In genomic region chr3:152328841-152329240, GRCh38 we compare ENCODE assay signal across 9 cellular contexts.
DNase-seq lines count a peak whose midpoint lies in the region; ATAC-seq, FAIRE-seq and TF ChIP-seq lines count a peak whose summit lies in the region.
"Had no signal": no experiment of that assay in that cellular context is flagged by ENCODE, and none has a peak within 500 bp of the region (broad histone marks: within the 10 kb centered on the region; RNA-seq: fewer than 3 reads in every experiment).

No MANE protein-coding gene starts in this region.

- peak overlapping the region; percentile 66 for H3K9ac ChIP-seq in PC-3 (ENCODE audit: low read length)
- H3K9ac ChIP-seq in endothelial cell of umbilical vein (replicated peaks; ENCODE audit: extremely low read depth, insufficient read depth, low read length), result peak overlapping the region; percentile 91

- no TSS peak for BruUV-seq in PC-3 (replicated peaks; lab: Mats Ljungman, UMichigan)
- BruUV-seq in endothelial cell of umbilical vein (replicated peaks; lab: Mats Ljungman, UMichigan), result no TSS peak

- dilution Hi-C loops in endothelial cell of umbilical vein (cut with MboI; ENCODE audit: extremely low pct_ligation_motif_present, low sequenced_read_pairs), result no loop called here

- no peaks in the 10 kb centered on the region for H3K27me3 ChIP-seq in PC-3 (ENCODE audit: low read length)
- H3K27me3 ChIP-seq in endothelial cell of umbilical vein (ENCODE audit: control insufficient read depth in 2 of 2, insufficient read depth in 2 of 2, low read length in 2 of 2), result no peaks in the 10 kb centered on the region

- H3K27ac ChIP-seq in PC-3 (ENCODE audit: low read length), result peak overlapping the region; percentile 93
- H3K27ac ChIP-seq in endothelial cell of umbilical vein (ENCODE audit: insufficient read depth, low read depth, low read length), result peak overlapping the region; percentile 93

- peak; percentile 63 for ATAC-seq in PC-3
- ATAC-seq in omental fat pad (ENCODE audit: low FRiP score), result peak; percentile 53
- ATAC-seq in GM19455 (IDR thresholded peaks at IDR 0.05; ENCODE audit: unreplicated experiment), result no peak
- no peak for ATAC-seq in GM18498 (IDR thresholded peaks at IDR 0.05; ENCODE audit: unreplicated experiment)

- H4K20me1 ChIP-seq in PC-3 (ENCODE audit: low read length), result no peaks in the 10 kb centered on the region
- H4K20me1 ChIP-seq in endothelial cell of umbilical vein (replicated peaks; ENCODE audit: control insufficient read depth, extremely low read depth, insufficient read depth, low read length), result no peaks in the 10 kb centered on the region

- peaks cover 58% of the 10 kb centered on the region for H3K4me1 ChIP-seq in PC-3 (ENCODE audit: insufficient read depth, low read length)
- H3K4me1 ChIP-seq in endothelial cell of umbilical vein (ENCODE audit: control insufficient read depth, extremely low read depth, insufficient read depth, low read length), result peaks cover 83% of the 10 kb centered on the region

- POLR2A ChIA-PET in PC-3 (lab: Charles Lee; ENCODE audit: unreplicated experiment), result interaction anchor here (0.6 to 1.0 kb wide), 9 partner anchors 9 to 884 kb away, joined by 3 to 8 read pairs (median 4); no protein-coding TSS in a partner anchor
- POLR2A ChIA-PET in endothelial cell of umbilical vein (lab: Charles Lee), result interaction anchor here (0.5 to 1.9 kb wide), 7 partner anchors 8 to 302 kb away, joined by 3 to 14 read pairs (median 4); partner anchors contain the start of gene MBNL1

- H3K4me3 ChIP-seq in PC-3 (ENCODE audit: low read length) (peak overlapping the region; percentile 52), endothelial cell of umbilical vein (replicated peaks in 1 of 3; ENCODE audit: insufficient read depth in 1 of 3, low read depth in 1 of 3, low read length in 3 of 3) (peak overlapping the region in 1 of 3 experiments; percentile 43)

- H3K36me3 ChIP-seq in PC-3 (ENCODE audit: low read depth, low read length) (peaks cover 4% of the 10 kb centered on the region; the same call in 1 of the 2 replicates), endothelial cell of umbilical vein (ENCODE audit: control insufficient read depth in 2 of 2, extremely low read depth in 1 of 2, insufficient read depth in 2 of 2, low read length in 2 of 2) (peaks cover 0 to 6% of the 10 kb centered on the region in 2 experiments)

- FAIRE-seq in endothelial cell of umbilical vein (lab: Jason Lieb, UNC), result peak; percentile 75

- CTCF ChIA-PET in PC-3 (lab: Charles Lee) (interaction anchor here (0.5 to 0.7 kb wide), 4 partner anchors 13 to 302 kb away, joined by 3 to 4 read pairs (median 3); no protein-coding TSS in a partner anchor), endothelial cell of umbilical vein (lab: Charles Lee) (interaction anchor here (0.7 to 2.4 kb wide), 13 partner anchors 10 to 303 kb away, joined by 3 to 32 read pairs (median 4); partner anchors contain the start of gene MBNL1)

- intact Hi-C loops in PC-3 (cut with micrococcal nuclease) (loop anchor here (5.0 kb wide), 1 partner anchor 257 kb away; no protein-coding TSS in a partner anchor), endothelial cell of umbilical vein (cut with micrococcal nuclease) (no loop called here)

- DNase-seq in COLO829 (ENCODE audit: low spot score) (peak; percentile 40), PC-3 (peak; percentile 94), endothelial cell of umbilical vein (ENCODE audit: low read depth, low spot score) (peak; percentile 95), omental fat pad (ENCODE audit: low spot score) (no peak), OCI-M1 (lab: John Stamatoyannopoulos, UW) (no peak)
- no peak for DNase-seq in activated CD8-positive, alpha-beta memory T cell treated with anti-CD3 and anti-CD28 coated beads, Interleukin-2, amount 50 U/mL, for 4 hours
- DNase-seq: activated CD8-positive, alpha-beta memory T cell treated with anti-CD3 and anti-CD28 coated beads for 24 hours had no signal

- H3K9me3 ChIP-seq in PC-3 (ENCODE audit: low read length) (no peaks in the 10 kb centered on the region), endothelial cell of umbilical vein (replicated peaks; ENCODE audit: control insufficient read depth, insufficient read depth, low read length) (no peaks in the 10 kb centered on the region)

- TF ChIP-seq CTCF in PC-3 (conservative IDR thresholded peaks at IDR 0.05; ENCODE audit: low read depth, low read length), result no peak
- TF ChIP-seq CTCF in endothelial cell of umbilical vein (IDR thresholded peaks at IDR 0.05; ENCODE audit: extremely low read depth in 1 of 2, insufficient read depth in 1 of 2, low read depth in 1 of 2, low read length in 2 of 2), result no peak
- no peak for TF ChIP-seq CTCF in omental fat pad (IDR thresholded peaks at IDR 0.05)

- no peak overlapping the region for H2AFZ ChIP-seq in PC-3 (ENCODE audit: low read length)
- no peak overlapping the region for H2AFZ ChIP-seq in endothelial cell of umbilical vein (ENCODE audit: low read depth, low read length)

- TF ChIP-seq POLR2A in endothelial cell of umbilical vein (IDR thresholded peaks at IDR 0.05; ENCODE audit: low read depth, low read length), result peak; percentile 49

- H3F3A ChIP-seq in PC-3 (ENCODE audit: low read length, unreplicated experiment), result peaks cover 10% of the 10 kb centered on the region

- H3K79me2 ChIP-seq in PC-3 (ENCODE audit: low read length), result peaks cover 91% of the 10 kb centered on the region
- H3K79me2 ChIP-seq in endothelial cell of umbilical vein (ENCODE audit: control insufficient read depth, insufficient read depth, low read length), result peaks cover 75% of the 10 kb centered on the region

- H3K9me1 ChIP-seq in endothelial cell of umbilical vein (replicated peaks; ENCODE audit: control insufficient read depth, extremely low read depth, insufficient read depth, low read length), result no peaks in the 10 kb centered on the region

- H3K9me2 ChIP-seq in PC-3 (replicated peaks; ENCODE audit: low read length), result no peaks in the 10 kb centered on the region

- H3K4me2 ChIP-seq in PC-3 (ENCODE audit: low read length) (peak overlapping the region; percentile 79), endothelial cell of umbilical vein (ENCODE audit: insufficient read depth, low read length) (peak overlapping the region; percentile 93)

TF ChIP-seq in endothelial cell of umbilical vein, 7 proteins besides CTCF, POLR2A, EP300 and RAD21:
- no peak for TF ChIP-seq MAX (IDR thresholded peaks at IDR 0.05; ENCODE audit: insufficient read depth, insufficient read length)
- TF ChIP-seq JUN (IDR thresholded peaks at IDR 0.05; ENCODE audit: borderline replicate concordance, insufficient read depth, insufficient read length, low read depth), result peak; percentile 99
- peak; percentile 79 for TF ChIP-seq POLR2AphosphoS5 (IDR thresholded peaks at IDR 0.05; ENCODE audit: insufficient read depth, low read depth, low read length)
- no peak for TF ChIP-seq EZH2 (IDR thresholded peaks at IDR 0.05; ENCODE audit: borderline replicate concordance, low read depth, low read length, severe bottlenecking)
- peak; percentile 89 for TF ChIP-seq FOS (IDR thresholded peaks at IDR 0.05; ENCODE audit: borderline replicate concordance, insufficient read depth, low read length)

Comparison
In these comparisons a context has a peak if more than half of its experiments do, and no peak if none do; other contexts are left out.
1. DNase-seq: peak in COLO829 (single experiment), PC-3 (single experiment) and endothelial cell of umbilical vein (single experiment); none in omental fat pad (single experiment), OCI-M1 (single experiment) and activated CD8-positive, alpha-beta memory T cell treated with anti-CD3 and anti-CD28 coated beads, Interleukin-2, amount 50 U/mL, for 4 hours (single experiment).
2. ATAC-seq: peak in PC-3 (single experiment) and omental fat pad (single experiment); none in GM19455 (single experiment) and GM18498 (single experiment).